Comparison of ENCODE assay signal across 14 cellular contexts in the genomic region with DNA sequence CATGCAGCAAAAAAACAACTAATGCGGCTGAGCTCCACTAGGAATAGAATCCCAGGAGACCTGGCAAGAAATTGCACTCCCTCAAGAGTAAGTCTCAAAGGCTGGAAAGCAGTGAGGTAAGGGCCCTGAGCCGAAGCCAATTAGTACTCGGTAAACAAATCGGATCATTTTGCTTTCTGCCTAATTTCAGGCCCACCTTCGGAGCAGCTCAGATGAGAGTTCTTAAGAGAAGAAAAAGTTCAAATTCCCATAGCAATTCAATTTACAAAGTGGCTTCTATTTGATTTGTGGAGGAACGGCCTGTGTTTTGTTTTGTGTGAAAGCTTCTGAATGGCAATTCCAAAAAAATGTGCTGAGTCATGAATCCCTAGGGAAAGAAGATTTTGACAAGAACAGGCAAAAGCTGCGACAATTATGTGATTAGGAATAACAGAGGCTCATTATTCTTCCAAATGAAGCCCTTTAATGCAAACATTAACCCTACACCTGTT.
DNase-seq lines count a peak whose midpoint lies in the region; ATAC-seq, FAIRE-seq and TF ChIP-seq lines count a peak whose summit lies in the region.
"Had no signal": no experiment of that assay in that cellular context is flagged by ENCODE, and none has a peak within 500 bp of the region (broad histone marks: within the 10 kb centered on the region; RNA-seq: fewer than 3 reads in every experiment).

No MANE protein-coding gene starts in this region.

- H2BK12ac ChIP-seq in H1 (ENCODE audit: low read depth, low read length): no peak overlapping the region
- H2BK12ac ChIP-seq in trophoblast cell (ENCODE audit: low read length): no peak overlapping the region

- no peak for TF ChIP-seq EP300 in H1 (IDR thresholded peaks at IDR 0.05; ENCODE audit: borderline replicate concordance in 1 of 2, low read depth in 2 of 2, low read length in 2 of 2)

- H2AFZ ChIP-seq in H1 (ENCODE audit: low read length) (no peak overlapping the region), trophoblast cell (ENCODE audit: insufficient read depth, low read length, poor library complexity) (no peak overlapping the region), OCI-LY7 (ENCODE audit: low read length) (no peak overlapping the region)

- H3K79me2 ChIP-seq in H1 (ENCODE audit: control insufficient read depth in 1 of 2, insufficient read depth in 2 of 2, low read length in 2 of 2) (no peaks in the 10 kb centered on the region), trophoblast cell (ENCODE audit: control insufficient read depth, insufficient read depth, low read length, poor library complexity) (no peaks in the 10 kb centered on the region), OCI-LY7 (ENCODE audit: insufficient read depth, low read depth, low read length) (no peaks in the 10 kb centered on the region)

- H3K9ac ChIP-seq in H1 (replicated peaks in 1 of 4; ENCODE audit: extremely low read depth in 1 of 4, low read depth in 3 of 4, low read length in 3 of 4) (no peak overlapping the region), trophoblast cell (ENCODE audit: low read length) (no peak overlapping the region)

- H3K14ac ChIP-seq in H1 (ENCODE audit: insufficient read length) (no peak overlapping the region), trophoblast cell (ENCODE audit: low read length) (no peak overlapping the region)

- DNase-seq in G401 (ENCODE audit: low spot score) (peak; percentile 36), NCI-H2171 treated with DMSO at 0.1 percent for 48 hours (lab: John Stamatoyannopoulos, UW) (peak; percentile 87), H1 (ENCODE audit: low read depth in 1 of 2, low spot score in 2 of 2) (no peak), trophoblast cell (no peak), OCI-LY7 (ENCODE audit: low spot score) (no peak)
- DNase-seq: activated T-cell treated with anti-CD3 and anti-CD28 coated beads, Interleukin-2, amount 50 U/mL, for 4 hours; CD8-positive, alpha-beta T cell; foreskin melanocyte; NCI-H1048; Peyer's patch had no signal

- H3K4me3 ChIP-seq in H1 (ENCODE audit: extremely low read depth in 1 of 4, insufficient read depth in 2 of 4, low read depth in 3 of 4, low read length in 4 of 4) (no peak overlapping the region), trophoblast cell (ENCODE audit: low read depth, low read length) (no peak overlapping the region), OCI-LY7 (ENCODE audit: low read depth, low read length, poor library complexity, severe bottlenecking) (no peak overlapping the region)
- H3K4me3 ChIP-seq: Peyer's patch, tibial nerve had no signal

- TF ChIP-seq CTCF in H1 (IDR thresholded peaks at IDR 0.05; ENCODE audit: control extremely low read depth in 1 of 3, insufficient read depth in 1 of 3, low read depth in 1 of 3, low read length in 3 of 3) (no peak), OCI-LY7 (conservative IDR thresholded peaks at IDR 0.05; ENCODE audit: low read length) (no peak)

- H3K9me3 ChIP-seq in H1 (ENCODE audit: insufficient read depth in 2 of 2, low read depth in 1 of 2, low read length in 1 of 2) (0 out of 4 replicates have a peak, but pooled peaks cover 0 to 4% of the 10 kb centered on the region in 2 experiments), trophoblast cell (ENCODE audit: insufficient read depth, low read depth, low read length) (peaks cover 1% of the 10 kb centered on the region), OCI-LY7 (ENCODE audit: low read length) (no peaks in the 10 kb centered on the region; the same call in 1 of the 2 replicates)
- H3K9me3 ChIP-seq: Peyer's patch had no signal

- no peak for TF ChIP-seq POLR2A in H1 (IDR thresholded peaks at IDR 0.05; ENCODE audit: control extremely low read depth in 1 of 2, low read depth in 2 of 2, low read length in 2 of 2)

- H3K27ac ChIP-seq in H1 (ENCODE audit: low read depth, low read length) (no peak overlapping the region), trophoblast cell (ENCODE audit: low read depth, low read length) (peak overlapping the region; percentile 71), OCI-LY7 (ENCODE audit: low read depth, low read length, poor library complexity, severe bottlenecking) (no peak overlapping the region)
- H3K27ac ChIP-seq: Peyer's patch, tibial nerve had no signal

- H3K23me2 ChIP-seq in H1 (ENCODE audit: low read depth, low read length): no peaks in the 10 kb centered on the region

- no peak overlapping the region for H2AK5ac ChIP-seq in H1 (ENCODE audit: low read depth, low read length)
- H2AK5ac ChIP-seq in trophoblast cell (ENCODE audit: low read length): no peak overlapping the region

- H4K12ac ChIP-seq in trophoblast cell (ENCODE audit: low read depth, low read length): no peak overlapping the region

- H4K8ac ChIP-seq in H1 (ENCODE audit: extremely low read depth, insufficient read depth, low read length) (no peak overlapping the region), trophoblast cell (ENCODE audit: low read depth, low read length) (no peak overlapping the region)

- H3K4me2 ChIP-seq in H1 (ENCODE audit: insufficient read depth in 1 of 2, low read depth in 2 of 2, low read length in 2 of 2) (no peak overlapping the region), trophoblast cell (ENCODE audit: low read length) (peak overlapping the region; percentile 57), OCI-LY7 (ENCODE audit: low read length) (no peak overlapping the region)

- H4K20me1 ChIP-seq in H1 (replicated peaks in 1 of 2; ENCODE audit: control insufficient read depth in 1 of 2, insufficient read depth in 2 of 2, low read length in 2 of 2): no peaks in the 10 kb centered on the region
- H4K20me1 ChIP-seq in OCI-LY7 (ENCODE audit: insufficient read depth, low read length): no peaks in the 10 kb centered on the region

- in situ Hi-C loops in G401 (cut with HindIII; ENCODE audit: low sequenced_read_pairs): no loop called here

- POLR2A ChIA-PET in H1 (lab: Charles Lee; ENCODE audit: partially characterized antibody): interaction anchor here (0.9 to 1.5 kb wide), 3 partner anchors 9 to 61 kb away, joined by 3 to 5 read pairs (median 4); partner anchors contain the start of gene SLC16A9
- POLR2A ChIA-PET in OCI-LY7 (lab: Charles Lee): interaction anchor here (1.4 kb wide), 1 partner anchor 16 kb away, joined by 3 read pairs; no protein-coding TSS in a partner anchor

- CTCF ChIA-PET in H1 (lab: Charles Lee; ENCODE audit: partially characterized antibody) (interaction anchor here (0.6 to 1.3 kb wide), 4 partner anchors 22 to 38 kb away, joined by 3 to 4 read pairs (median 4); no protein-coding TSS in a partner anchor), OCI-LY7 (lab: Charles Lee; ENCODE audit: unreplicated experiment) (interaction anchor here (0.9 kb wide), 1 partner anchor 20 kb away, joined by 3 read pairs; no protein-coding TSS in a partner anchor)

- no peaks in the 10 kb centered on the region for H3K9me2 ChIP-seq in OCI-LY7 (ENCODE audit: insufficient read depth, low read length)

- H3K4me1 ChIP-seq in H1 (replicated peaks in 1 of 4; ENCODE audit: control insufficient read depth in 3 of 4, insufficient read depth in 4 of 4, low read length in 3 of 4): no peaks in the 10 kb centered on the region
- H3K4me1 ChIP-seq in trophoblast cell (ENCODE audit: control insufficient read depth in 1 of 2, insufficient read depth in 2 of 2, low read length in 2 of 2): peaks cover 3 to 8% of the 10 kb centered on the region in 2 experiments
- peaks cover 3% of the 10 kb centered on the region for H3K4me1 ChIP-seq in OCI-LY7 (ENCODE audit: insufficient read depth, low read length, poor library complexity, severe bottlenecking)
- H3K4me1 ChIP-seq: Peyer's patch had no signal

- H2BK5ac ChIP-seq in H1 (ENCODE audit: low read depth, low read length) (no peak overlapping the region), trophoblast cell (ENCODE audit: low read depth, low read length, poor library complexity) (peak overlapping the region; percentile 74)

- H3K36me3 ChIP-seq in H1 (ENCODE audit: control insufficient read depth in 2 of 4, insufficient read depth in 4 of 4, low read length in 3 of 4) (0 out of 8 replicates have a peak, but pooled peaks cover 0 to 3% (median 0%) of the 10 kb centered on the region in 4 experiments), trophoblast cell (ENCODE audit: control insufficient read depth in 1 of 2, insufficient read depth in 2 of 2, low read length in 2 of 2) (no peaks in the 10 kb centered on the region), OCI-LY7 (ENCODE audit: insufficient read depth, low read length) (no peaks in the 10 kb centered on the region)
- H3K36me3 ChIP-seq: Peyer's patch, tibial nerve had no signal

- FAIRE-seq in H1 (lab: Jason Lieb, UNC): no peak

- ATAC-seq in HG02678 (IDR thresholded peaks at IDR 0.05; ENCODE audit: unreplicated experiment): no peak
- no peak for ATAC-seq in HG03442 (IDR thresholded peaks at IDR 0.05; ENCODE audit: unreplicated experiment)
- ATAC-seq in HG02885 (IDR thresholded peaks at IDR 0.05; ENCODE audit: poor library complexity, unreplicated experiment): no peak
- ATAC-seq: activated T-cell treated with anti-CD3 and anti-CD28 coated beads, Interleukin-2, amount 50 U/mL, for 4 hours; CD8-positive, alpha-beta T cell had no signal

- H3K79me1 ChIP-seq in H1 (ENCODE audit: low read depth, low read length) (no peaks in the 10 kb centered on the region), trophoblast cell (ENCODE audit: low read length) (peaks cover 1% of the 10 kb centered on the region)

- H2BK20ac ChIP-seq in H1 (ENCODE audit: low read length): no peak overlapping the region

- TF ChIP-seq RAD21 in H1 (IDR thresholded peaks at IDR 0.05 in 1 of 2, conservative IDR thresholded peaks at IDR 0.05 in 1 of 2; ENCODE audit: low read depth in 2 of 2, low read length in 2 of 2): no peak

- H2BK15ac ChIP-seq in H1 (ENCODE audit: low read length): no peak overlapping the region

- H3K18ac ChIP-seq in H1 (ENCODE audit: extremely low read depth, low read length) (no peak overlapping the region), trophoblast cell (ENCODE audit: low read length) (no peak overlapping the region)

- H3K4ac ChIP-seq in H1 (replicated peaks; ENCODE audit: insufficient read length, low read depth, low read length) (no peak overlapping the region), trophoblast cell (ENCODE audit: low read depth, low read length) (no peak overlapping the region)

- H4K91ac ChIP-seq in H1 (replicated peaks; ENCODE audit: insufficient read length, low read length) (no peak overlapping the region), trophoblast cell (ENCODE audit: low read depth, low read length) (no peak overlapping the region)

- no peaks in the 10 kb centered on the region for H3K27me3 ChIP-seq in H1 (replicated peaks in 1 of 4; ENCODE audit: control insufficient read depth in 3 of 4, extremely low read depth in 1 of 4, insufficient read depth in 3 of 4, low read length in 3 of 4)
- H3K27me3 ChIP-seq in trophoblast cell (ENCODE audit: insufficient read depth, low read length): no peaks in the 10 kb centered on the region
- H3K27me3 ChIP-seq: Peyer's patch, tibial nerve had no signal

- BruUV-seq in OCI-LY7 (replicated peaks; lab: Mats Ljungman, UMichigan): no TSS peak

- no peak overlapping the region for H4K5ac ChIP-seq in H1 (ENCODE audit: insufficient read length, low read depth, low read length)

- WGBS in H1 (ENCODE audit: extremely low coverage in 1 of 2, insufficient coverage in 1 of 2, insufficient read length in 1 of 2, insufficient replicate concordance in 2 of 2, low coverage in 1 of 2, low lambda C conversion rate in 2 of 2, missing lambda C conversion rate in 1 of 2), 2 experiments: 79% methylated on average over 7 of the region's 7 CpGs; no CpG with 5 or more reads in 1 of the 2 experiments
- no CpG with 5 or more reads among the region's 7 CpGs for WGBS in trophoblast cell (ENCODE audit: extremely low coverage, insufficient coverage, insufficient read length)

- H3K23ac ChIP-seq in H1 (ENCODE audit: insufficient read length) (no peak overlapping the region), trophoblast cell (ENCODE audit: low read length) (no peak overlapping the region)

- H3K56ac ChIP-seq in H1 (replicated peaks; ENCODE audit: insufficient read length, low read depth, low read length): no peak overlapping the region

- H2BK120ac ChIP-seq in H1 (replicated peaks; ENCODE audit: low read depth, low read length) (no peak overlapping the region), trophoblast cell (ENCODE audit: insufficient read depth, low read length, poor library complexity) (no peak overlapping the region)

- intact Hi-C loops in OCI-LY7 (cut with micrococcal nuclease; ENCODE audit: unreplicated experiment): no loop called here

Comparison
In these comparisons a context has a peak if more than half of its experiments do, and no peak if none do; other contexts are left out.
1. DNase-seq: peak in G401 (single experiment) and NCI-H2171 treated with DMSO at 0.1 percent for 48 hours (single experiment); none in H1 (0 of 2), trophoblast cell (0 of 2) and OCI-LY7 (single experiment).